In genomic region chr12:64824500-64825142, GRCh38 we compare ENCODE assay signal across 8 cellular contexts. TPM values are rescaled to one million over a fixed set of nuclear protein-coding genes. Genes with fewer than 3 reads are reported as not detected.
DNase-seq lines count a peak whose midpoint lies in the region; ATAC-seq and TF ChIP-seq lines count a peak whose summit lies in the region.

TBC1D30 (plus strand) TSS chr12:64824647; CDS start chr12:64824880, 233 bp downstream.

- no peaks in the 10 kb centered on the region for H3K9me2 ChIP-seq in Karpas-422 (replicated peaks; ENCODE audit: insufficient read depth, low read length)

- H3K9me3 ChIP-seq in Karpas-422 (ENCODE audit: low read length): no peaks in the 10 kb centered on the region

- H3K27ac Mint-ChIP-seq in T-cell: no peak within 1 kb of the TSS
- H3K27ac Mint-ChIP-seq in chondrocyte (ENCODE audit: unreplicated experiment): no peak within 1 kb of the TSS

- no peak for TF ChIP-seq CTCF in chondrocyte (IDR thresholded peaks at IDR 0.05)

- H3K27me3 Mint-ChIP-seq in T-cell (peaks cover 46 to 63% of the 10 kb centered on the region in 2 donors), chondrocyte (ENCODE audit: low read depth) (peaks cover 45% of the 10 kb centered on the region)

- H3K79me2 ChIP-seq in Karpas-422 (ENCODE audit: low read length): peaks cover 33% of the 10 kb centered on the region

- peaks cover 0 to 3% (median 3%) of the 10 kb centered on the region in 3 donors for H3K9me3 Mint-ChIP-seq in T-cell
- H3K9me3 Mint-ChIP-seq in chondrocyte (ENCODE audit: low read depth): peaks cover 3% of the 10 kb centered on the region

- POLR2A ChIA-PET in T-cell (lab: Charles Lee): no interaction called here

- H2AFZ ChIP-seq in Karpas-422 (ENCODE audit: low read length): peak within 1 kb of the TSS; percentile 54

- CTCF ChIA-PET in T-cell (lab: Charles Lee): no interaction called here

- peaks cover 12% of the 10 kb centered on the region for H3K4me1 ChIP-seq in Karpas-422 (ENCODE audit: low read length)

- peak within 1 kb of the TSS; percentile 82 for H3K9ac ChIP-seq in Karpas-422 (ENCODE audit: low read length)

- no peak within 1 kb of the TSS; the same call in 1 of the 2 replicates for H3K27ac ChIP-seq in Karpas-422 (ENCODE audit: low read length)

- peak within 1 kb of the TSS; percentile 76 for H3K4me3 ChIP-seq in Karpas-422 (ENCODE audit: low read length)

- H3K4me2 ChIP-seq in Karpas-422 (ENCODE audit: low read depth, low read length, poor library complexity, severe bottlenecking): peak within 1 kb of the TSS; percentile 81

- H4K20me1 ChIP-seq in Karpas-422 (ENCODE audit: insufficient read depth, low read depth, low read length): no peaks in the 10 kb centered on the region

- no peaks in the 10 kb centered on the region for H3K36me3 ChIP-seq in Karpas-422 (ENCODE audit: insufficient read depth, low read length)

- H3K36me3 Mint-ChIP-seq in T-cell (no peaks in the 10 kb centered on the region), chondrocyte (ENCODE audit: low read depth) (peaks cover 2% of the 10 kb centered on the region)

- peaks cover 21 to 23% (median 22%) of the 10 kb centered on the region in 3 donors for H3K4me1 Mint-ChIP-seq in T-cell
- H3K4me1 Mint-ChIP-seq in chondrocyte (ENCODE audit: low read depth): peaks cover 22% of the 10 kb centered on the region

- peak; percentile 6 for DNase-seq in DMS79 treated with DMSO at 0.1 percent for 48 hours (lab: John Stamatoyannopoulos, UW)
- no peak for DNase-seq in DMS79 (lab: John Stamatoyannopoulos, UW)
- peak; percentile 85 for DNase-seq in Karpas-422
- peak in 2 of 34 experiments; percentile 3 to 4 for DNase-seq in T-cell
- DNase-seq in chondrocyte (ENCODE audit: low spot score): no peak
- peak; percentile 78 for DNase-seq in left kidney (ENCODE audit: low read depth, low spot score)
- DNase-seq in stimulated activated CD4-positive, alpha-beta T cell treated with anti-CD3 and anti-CD28 coated beads, Interleukin-2, amount 100 ng/mL, for 4 hours (ENCODE audit: low read depth): peak; percentile 39
- DNase-seq in OCI-M2 (lab: John Stamatoyannopoulos, UW; ENCODE audit: unreplicated experiment): no peak

- no peaks in the 10 kb centered on the region for H3K27me3 ChIP-seq in Karpas-422 (ENCODE audit: low read length)

- peak; percentile 60 to 63 (median 62) for ATAC-seq in T-cell (replicated peaks in 1 of 4)

- H3K4me3 Mint-ChIP-seq in T-cell: peak within 1 kb of the TSS; percentile 58 to 75 (median 66)
- peak within 1 kb of the TSS; percentile 77 for H3K4me3 Mint-ChIP-seq in chondrocyte (ENCODE audit: unreplicated experiment)

RNA-seq across cellular contexts. Expression of gene TBC1D30, which starts in this region (rescaled TPM):
- total RNA-seq in Karpas-422 (2014; rRNA removed; shearing (Covaris generic); ENCODE audit: low replicate concordance): 7.1 and 15.5 TPM in 2 replicates
- total RNA-seq in T-cell: under 1 TPM; 0.07 to 0.73 (median 0.41) TPM
- total RNA-seq in chondrocyte: 1.7 to 2.0 TPM (median 1.7 TPM) in 3 replicates

Comparison
In these comparisons a context has a peak if more than half of its experiments do, and no peak if none do; other contexts are left out.
1. DNase-seq: peak in DMS79 treated with DMSO at 0.1 percent for 48 hours (single experiment), Karpas-422 (single experiment), left kidney (single experiment) and stimulated activated CD4-positive, alpha-beta T cell treated with anti-CD3 and anti-CD28 coated beads, Interleukin-2, amount 100 ng/mL, for 4 hours (single experiment); none in DMS79 (single experiment), chondrocyte (single experiment) and OCI-M2 (single experiment).
2. Peak in ATAC-seq in T-cell; RNA of the gene not detected or under 1 TPM.